In the genomic region with DNA sequence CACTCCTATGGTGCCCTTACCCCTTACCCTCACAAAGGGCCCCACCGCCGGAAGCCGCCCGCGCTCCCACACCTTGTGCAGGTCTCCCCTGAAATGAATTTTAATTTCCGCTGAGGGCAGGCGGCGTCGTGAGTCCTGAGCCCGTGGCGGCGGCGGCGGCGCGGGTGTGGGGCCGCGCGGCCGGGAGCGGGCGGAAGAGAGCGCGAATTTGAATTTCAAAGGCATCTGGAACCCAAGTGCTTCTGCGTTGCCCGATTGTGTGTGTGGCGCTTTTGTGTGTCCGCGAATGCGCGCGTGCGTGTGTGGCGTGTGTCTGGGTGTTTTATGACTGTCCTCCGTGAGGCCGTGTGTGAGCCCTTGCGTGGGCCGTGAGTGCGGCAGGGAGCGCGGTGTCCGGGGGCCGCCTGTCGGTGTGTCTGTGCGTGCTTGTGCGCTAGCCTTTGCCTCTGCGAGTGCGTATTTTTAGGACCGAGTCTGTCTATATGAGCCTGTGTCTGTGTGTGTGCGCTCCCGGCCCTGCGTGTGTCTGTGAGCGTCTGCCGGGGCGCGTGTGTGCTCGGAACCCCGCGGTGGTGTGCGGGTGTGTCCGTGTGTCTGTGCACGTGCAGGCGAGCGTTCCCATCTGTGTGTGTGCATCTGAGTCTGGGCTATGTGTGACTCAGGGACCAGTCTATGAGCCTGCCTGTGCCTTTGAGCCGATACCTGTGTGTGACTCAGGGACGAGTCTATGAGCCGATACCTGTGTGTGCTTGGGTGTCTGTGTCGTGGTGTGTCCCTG, we compare ENCODE assay signal across 8 cellular contexts. TPM values are rescaled to one million over a fixed set of nuclear protein-coding genes. Genes with fewer than 3 reads are reported as not detected.
DNase-seq lines count a peak whose midpoint lies in the region; ATAC-seq, FAIRE-seq and TF ChIP-seq lines count a peak whose summit lies in the region.

No MANE protein-coding gene starts in this region.

- DNase-seq in GM12891 (ENCODE audit: insufficient read length, low spot score) (no peak), left cardiac atrium (no peak), ureter (ENCODE audit: low spot score) (no peak), OCI-M2 (lab: John Stamatoyannopoulos, UW; ENCODE audit: unreplicated experiment) (no peak)
- peak; percentile 69 to 72 for DNase-seq in activated T-cell treated with anti-CD3 and anti-CD28 coated beads, Interleukin-2, amount 50 U/mL, for 48 hours
- DNase-seq in stimulated activated CD4-positive, alpha-beta T cell treated with anti-CD3 and anti-CD28 coated beads, Interleukin-15, amount 100 ng/mL, for 1 hour (ENCODE audit: low read depth in 1 of 2, low spot score in 1 of 2) = peak; percentile 14 to 33

- peak; percentile 88 for FAIRE-seq in GM12891 (lab: Jason Lieb, UNC)

- TF ChIP-seq POLR2A in GM12891 (IDR thresholded peaks at IDR 0.05; ENCODE audit: low read depth, low read length) = no peak

- ATAC-seq in left cardiac atrium (peak; percentile 15 to 27), HG03095 (IDR thresholded peaks at IDR 0.05; ENCODE audit: unreplicated experiment) (no peak), GM18873 (IDR thresholded peaks at IDR 0.05; ENCODE audit: low FRiP score, unreplicated experiment) (no peak)

- intact Hi-C loops in left cardiac atrium (cut with DNase I) = no loop called here

TF ChIP-seq in GM12891, 5 proteins besides CTCF, POLR2A, EP300 and RAD21:
- TF ChIP-seq PAX5 (IDR thresholded peaks at IDR 0.05; ENCODE audit: insufficient read depth, low read length, severe bottlenecking) (no peak), TAF1 (IDR thresholded peaks at IDR 0.05; ENCODE audit: low read depth, low read length) (no peak), SPI1 (IDR thresholded peaks at IDR 0.05; ENCODE audit: low read depth, low read length) (no peak), POU2F2 (IDR thresholded peaks at IDR 0.05; ENCODE audit: low read depth, low read length) (no peak), POLR2AphosphoS5 (IDR thresholded peaks at IDR 0.05; ENCODE audit: low read depth, low read length) (no peak)

RNA-seq across cellular contexts. Expression of a gene that starts 7.9 kb away (rescaled TPM):
- polyA plus RNA-seq in GM12891 (2012; ENCODE audit: low read depth, missing spikeins) = 1.6 TPM
- total RNA-seq in left cardiac atrium (10 to 100 TPM; 14.0 to 18.7 TPM), ureter (7.5 TPM)

RNA-seq across cellular contexts. Expression of a gene that starts 43.7 kb away (rescaled TPM):
- 0.13 TPM for polyA plus RNA-seq in GM12891 (2012; ENCODE audit: low read depth, missing spikeins)
- total RNA-seq in left cardiac atrium = 1 to 10 TPM in 1 of 2 donors, under 1 TPM in 1; 0.18 to 1.2 TPM
- total RNA-seq in ureter = 39.8 TPM

Comparison
In these comparisons a context has a peak if more than half of its experiments do, and no peak if none do; other contexts are left out.
1. DNase-seq: peak in activated T-cell treated with anti-CD3 and anti-CD28 coated beads, Interleukin-2, amount 50 U/mL, for 48 hours (2 of 2) and stimulated activated CD4-positive, alpha-beta T cell treated with anti-CD3 and anti-CD28 coated beads, Interleukin-15, amount 100 ng/mL, for 1 hour (2 of 2); none in GM12891 (single experiment), left cardiac atrium (single experiment), ureter (single experiment) and OCI-M2 (single experiment).
2. ATAC-seq: peak in left cardiac atrium (2 of 2); none in HG03095 (single experiment) and GM18873 (single experiment).
3. RNA of a gene that starts 43.7 kb away (total RNA-seq): 39.8 TPM in ureter (single experiment); 0.18 to 1.2 TPM in left cardiac atrium; every median in the first group is over 10 times any median in the second.